Comparison of ENCODE assay signal across 9 cellular contexts in the genomic region with DNA sequence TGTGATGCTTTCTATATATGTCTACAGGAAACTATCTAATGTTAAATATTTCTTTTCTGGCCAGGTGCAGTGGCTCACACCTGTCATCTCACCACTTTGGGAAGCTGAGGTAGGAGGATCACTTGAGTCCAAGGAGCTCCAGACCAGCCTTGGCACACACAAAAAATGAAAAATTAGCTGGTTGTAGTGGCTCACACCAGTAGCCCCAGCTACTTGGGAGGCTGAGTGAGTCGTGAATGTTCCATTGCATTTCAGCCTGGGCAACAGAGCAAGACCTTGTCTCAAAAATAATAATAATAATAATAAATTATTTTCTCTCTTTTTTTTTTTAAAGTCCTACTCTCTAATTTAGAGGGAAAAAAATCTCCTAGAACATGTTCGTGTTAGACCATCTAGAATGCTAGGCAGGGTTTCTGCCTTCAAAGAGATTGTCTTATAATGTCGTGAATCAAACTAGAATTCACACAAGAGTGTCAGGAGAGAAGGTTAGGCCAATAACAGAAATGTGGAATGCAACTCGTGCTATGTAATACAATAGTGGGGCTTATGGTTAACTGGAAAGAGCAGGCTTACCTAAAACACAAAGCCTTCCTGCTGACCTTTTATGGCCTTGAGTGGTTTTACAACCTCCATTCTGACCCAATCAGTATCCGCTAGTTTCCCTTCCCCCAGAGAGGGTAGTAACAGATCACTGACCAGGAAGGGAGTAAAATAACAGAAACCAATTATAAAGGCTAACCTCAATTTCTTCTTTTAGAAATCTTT. TPM values are rescaled to one million over a fixed set of nuclear protein-coding genes. Genes with fewer than 3 reads are reported as not detected.
DNase-seq lines count a peak whose midpoint lies in the region; ATAC-seq and TF ChIP-seq lines count a peak whose summit lies in the region.
"Had no signal": no experiment of that assay in that cellular context is flagged by ENCODE, and none has a peak within 500 bp of the region (broad histone marks: within the 10 kb centered on the region; RNA-seq: fewer than 3 reads in every experiment).

No MANE protein-coding gene starts in this region.

- DNase-seq in KBM-7 (peak; percentile 71), kidney tubule cell (ENCODE audit: low spot score) (peak; percentile 94), tibial nerve (ENCODE audit: low spot score in 2 of 2) (no peak), GM19240 (ENCODE audit: insufficient read length, low spot score) (no peak), activated gamma-delta T cell treated with Interleukin-2 at 50 U/mL for 16 hours (no peak)
- DNase-seq in activated naive CD4-positive, alpha-beta T cell treated with anti-CD3 and anti-CD28 coated beads, Interleukin-2, amount 10 ng/mL, durations not matched to agents 7 days and 5 days: no peak
- DNase-seq: amygdala had no signal

- TF ChIP-seq EP300 in tibial nerve (IDR thresholded peaks at IDR 0.05): no peak

- peaks cover 3 to 77% (median 33%) of the 10 kb centered on the region in 4 donors for H3K4me1 ChIP-seq in tibial nerve

- 45% methylated on average over 5 of the region's 5 CpGs for WGBS in tibial nerve, 2 donors

- no peak overlapping the region for H3K4me3 Mint-ChIP-seq in activated T-helper 17 cell treated with anti-CD3 and anti-CD28 coated beads, Interleukin-2, amount 50 U/mL, for 72 hours
- no peak overlapping the region for H3K4me3 Mint-ChIP-seq in activated naive CD4-positive, alpha-beta T cell treated with anti-CD3 and anti-CD28 coated beads, Interleukin-2, amount 10 ng/mL, durations not matched to agents 7 days and 5 days

- H3K27me3 ChIP-seq in tibial nerve: no peaks in the 10 kb centered on the region

- no peaks in the 10 kb centered on the region for H3K9me3 ChIP-seq in tibial nerve

- H3K27ac Mint-ChIP-seq in activated T-helper 17 cell treated with anti-CD3 and anti-CD28 coated beads, Interleukin-2, amount 50 U/mL, for 72 hours: no peak overlapping the region
- no peak overlapping the region for H3K27ac Mint-ChIP-seq in activated naive CD4-positive, alpha-beta T cell treated with anti-CD3 and anti-CD28 coated beads, Interleukin-2, amount 10 ng/mL, durations not matched to agents 7 days and 5 days

- in situ Hi-C loops in KBM-7 (cut with MboI; ENCODE audit: low pct_unique_long_range_greater_than_20kb, low sequenced_read_pairs): no loop called here

- H3K27me3 Mint-ChIP-seq in activated T-helper 17 cell treated with anti-CD3 and anti-CD28 coated beads, Interleukin-2, amount 50 U/mL, for 72 hours: no peaks in the 10 kb centered on the region
- H3K27me3 Mint-ChIP-seq in activated naive CD4-positive, alpha-beta T cell treated with anti-CD3 and anti-CD28 coated beads, Interleukin-2, amount 10 ng/mL, durations not matched to agents 7 days and 5 days: peaks cover 4% of the 10 kb centered on the region

- H3K4me1 Mint-ChIP-seq in activated T-helper 17 cell treated with anti-CD3 and anti-CD28 coated beads, Interleukin-2, amount 50 U/mL, for 72 hours: no peaks in the 10 kb centered on the region
- H3K4me1 Mint-ChIP-seq in activated naive CD4-positive, alpha-beta T cell treated with anti-CD3 and anti-CD28 coated beads, Interleukin-2, amount 10 ng/mL, durations not matched to agents 7 days and 5 days: no peaks in the 10 kb centered on the region

- H3K36me3 Mint-ChIP-seq in activated T-helper 17 cell treated with anti-CD3 and anti-CD28 coated beads, Interleukin-2, amount 50 U/mL, for 72 hours (ENCODE audit: low read depth): peaks cover 12% of the 10 kb centered on the region
- no peaks in the 10 kb centered on the region for H3K36me3 Mint-ChIP-seq in activated naive CD4-positive, alpha-beta T cell treated with anti-CD3 and anti-CD28 coated beads, Interleukin-2, amount 10 ng/mL, durations not matched to agents 7 days and 5 days

- TF ChIP-seq POLR2A in tibial nerve (IDR thresholded peaks at IDR 0.05): no peak

- CTCF ChIA-PET in activated naive CD4-positive, alpha-beta T cell treated with anti-CD3 and anti-CD28 coated beads, Interleukin-2, amount 10 ng/mL, durations not matched to agents 7 days and 5 days (lab: Charles Lee): no interaction called here

- no peak for ATAC-seq in activated T-helper 17 cell treated with anti-CD3 and anti-CD28 coated beads, Interleukin-2, amount 50 U/mL, for 72 hours (replicated peaks)

- H3K36me3 ChIP-seq in tibial nerve: no peaks in the 10 kb centered on the region

- H3K27ac ChIP-seq in angular gyrus (ENCODE audit: low read depth, low read length) (peak overlapping the region; percentile 62), tibial nerve (peak overlapping the region; percentile 92 to 98 (median 98))

- H3K4me3 ChIP-seq in tibial nerve: no peak overlapping the region

- no peak for TF ChIP-seq CTCF in tibial nerve (IDR thresholded peaks at IDR 0.05)

- H3K9me3 Mint-ChIP-seq in activated T-helper 17 cell treated with anti-CD3 and anti-CD28 coated beads, Interleukin-2, amount 50 U/mL, for 72 hours: no peaks in the 10 kb centered on the region
- H3K9me3 Mint-ChIP-seq in activated naive CD4-positive, alpha-beta T cell treated with anti-CD3 and anti-CD28 coated beads, Interleukin-2, amount 10 ng/mL, durations not matched to agents 7 days and 5 days: no peaks in the 10 kb centered on the region

RNA-seq across cellular contexts. Expression of a gene that starts 46.3 kb away (rescaled TPM):
- total RNA-seq in tibial nerve: 10 to 100 TPM; 39.6 to 70.4 (median 59.2) TPM
- 10 to 100 TPM; 30.6 to 50.2 TPM for total RNA-seq in activated T-helper 17 cell treated with anti-CD3 and anti-CD28 coated beads, Interleukin-2, amount 50 U/mL, for 72 hours

Comparison
In these comparisons a context has a peak if more than half of its experiments do, and no peak if none do; other contexts are left out.
1. DNase-seq: peak in KBM-7 (single experiment) and kidney tubule cell (single experiment); none in tibial nerve (0 of 2), GM19240 (single experiment), activated gamma-delta T cell treated with Interleukin-2 at 50 U/mL for 16 hours (single experiment) and activated naive CD4-positive, alpha-beta T cell treated with anti-CD3 and anti-CD28 coated beads, Interleukin-2, amount 10 ng/mL, durations not matched to agents 7 days and 5 days (single experiment).